In genomic region chr2:183998041-183998796, GRCh38 we compare ENCODE assay signal across 10 cellular contexts.
A peak's percentile ranks its signal among the peaks of the same experiment; 100 is the strongest.
DNase-seq lines count a peak whose midpoint lies in the region; ATAC-seq and TF ChIP-seq lines count a peak whose summit lies in the region.
"Had no signal": no experiment of that assay in that cellular context is flagged by ENCODE, and none has a peak within 500 bp of the region (broad histone marks: within the 10 kb centered on the region; RNA-seq: fewer than 3 reads in every experiment).

No MANE protein-coding gene starts in this region.

- ATAC-seq in GM18499 (IDR thresholded peaks at IDR 0.05; ENCODE audit: insufficient read depth, unreplicated experiment) (peak; percentile 93), GM21367 (IDR thresholded peaks at IDR 0.05; ENCODE audit: unreplicated experiment) (peak; percentile 95), HG03025 (IDR thresholded peaks at IDR 0.05; ENCODE audit: low FRiP score, unreplicated experiment) (peak; percentile 90)
- no peak for ATAC-seq in activated CD8-positive, alpha-beta T cell treated with anti-CD3 and anti-CD28 coated beads, Interleukin-2, amount 10 ng/mL, durations not matched to agents 7 days and 5 days

- H3K4me3 ChIP-seq in OCI-LY3 (ENCODE audit: low read length), result peak overlapping the region; percentile 70
- H3K4me3 ChIP-seq in thyroid gland (replicated peaks in 1 of 3), result no peak overlapping the region
- H3K4me3 ChIP-seq: thoracic aorta had no signal

- DNase-seq in NCI-H345 (lab: John Stamatoyannopoulos, UW) (no peak), thyroid gland (no peak), RKO (ENCODE audit: low spot score) (no peak)
- DNase-seq in activated CD8-positive, alpha-beta T cell treated with anti-CD3 and anti-CD28 coated beads, Interleukin-2, amount 10 ng/mL, durations not matched to agents 7 days and 5 days, result no peak
- DNase-seq: AML-193 had no signal

- H3K4me1 Mint-ChIP-seq in activated CD8-positive, alpha-beta T cell treated with anti-CD3 and anti-CD28 coated beads, Interleukin-2, amount 10 ng/mL, durations not matched to agents 7 days and 5 days (ENCODE audit: low read depth), result no peaks in the 10 kb centered on the region

- no peak overlapping the region for H3K27ac Mint-ChIP-seq in activated CD8-positive, alpha-beta T cell treated with anti-CD3 and anti-CD28 coated beads, Interleukin-2, amount 10 ng/mL, durations not matched to agents 7 days and 5 days

- no peaks in the 10 kb centered on the region for H3K27me3 Mint-ChIP-seq in activated CD8-positive, alpha-beta T cell treated with anti-CD3 and anti-CD28 coated beads, Interleukin-2, amount 10 ng/mL, durations not matched to agents 7 days and 5 days (ENCODE audit: low read depth)

- POLR2A ChIA-PET in activated CD8-positive, alpha-beta T cell treated with anti-CD3 and anti-CD28 coated beads, Interleukin-2, amount 10 ng/mL, durations not matched to agents 7 days and 5 days (lab: Charles Lee), result no interaction called here

- H3K36me3 ChIP-seq in OCI-LY3 (replicated peaks; ENCODE audit: low read depth, low read length) (peaks cover 15% of the 10 kb centered on the region), thyroid gland (no peaks in the 10 kb centered on the region)
- H3K36me3 ChIP-seq: thoracic aorta had no signal

- intact Hi-C loops in thyroid gland (cut with DNase I), result no loop called here

- 0 out of 2 replicates have a peak, but pooled peaks cover 5% of the 10 kb centered on the region for H3K9me3 ChIP-seq in OCI-LY3 (ENCODE audit: insufficient read depth, low read length)
- no peaks in the 10 kb centered on the region for H3K9me3 ChIP-seq in thyroid gland
- H3K9me3 ChIP-seq: thoracic aorta had no signal

- no peaks in the 10 kb centered on the region for H3K27me3 ChIP-seq in OCI-LY3 (ENCODE audit: low read depth, low read length)
- no peaks in the 10 kb centered on the region for H3K27me3 ChIP-seq in thyroid gland

- CTCF ChIA-PET in activated CD8-positive, alpha-beta T cell treated with anti-CD3 and anti-CD28 coated beads, Interleukin-2, amount 10 ng/mL, durations not matched to agents 7 days and 5 days (lab: Charles Lee), result no interaction called here

- H3K27ac ChIP-seq in OCI-LY3 (ENCODE audit: low read length) (peak overlapping the region; percentile 78), thyroid gland (no peak overlapping the region)
- H3K27ac ChIP-seq: thoracic aorta had no signal

- no peaks in the 10 kb centered on the region for H3K79me2 ChIP-seq in OCI-LY3 (ENCODE audit: low read length)

- WGBS in thyroid gland, 2 donors, result 94 to 95% methylated on average over 3 of the region's 3 CpGs

- H3K4me2 ChIP-seq in OCI-LY3 (ENCODE audit: low read length), result peak overlapping the region; percentile 90

- TF ChIP-seq POLR2A in thyroid gland (IDR thresholded peaks at IDR 0.05), result no peak

- no peak overlapping the region for H3K4me3 Mint-ChIP-seq in activated CD8-positive, alpha-beta T cell treated with anti-CD3 and anti-CD28 coated beads, Interleukin-2, amount 10 ng/mL, durations not matched to agents 7 days and 5 days

- no peaks in the 10 kb centered on the region for H4K20me1 ChIP-seq in OCI-LY3 (ENCODE audit: insufficient read depth, low read length)

- H3K9ac ChIP-seq in OCI-LY3 (ENCODE audit: low read length), result peak overlapping the region; percentile 70; the same call in 1 of the 2 replicates

- H2AFZ ChIP-seq in OCI-LY3 (ENCODE audit: low read depth, low read length), result no peak overlapping the region; the same call in 1 of the 2 replicates

- TF ChIP-seq CTCF in OCI-LY3 (IDR thresholded peaks at IDR 0.05; ENCODE audit: low read depth, low read length), result no peak
- TF ChIP-seq CTCF in thyroid gland (IDR thresholded peaks at IDR 0.05), result no peak

- peaks cover 88% of the 10 kb centered on the region for H3K4me1 ChIP-seq in OCI-LY3 (ENCODE audit: low read length)
- H3K4me1 ChIP-seq in thyroid gland, result peaks cover 0 to 7% of the 10 kb centered on the region in 2 donors

- no peaks in the 10 kb centered on the region for H3K36me3 Mint-ChIP-seq in activated CD8-positive, alpha-beta T cell treated with anti-CD3 and anti-CD28 coated beads, Interleukin-2, amount 10 ng/mL, durations not matched to agents 7 days and 5 days (ENCODE audit: low read depth)

- peaks cover 6% of the 10 kb centered on the region for H3K9me3 Mint-ChIP-seq in activated CD8-positive, alpha-beta T cell treated with anti-CD3 and anti-CD28 coated beads, Interleukin-2, amount 10 ng/mL, durations not matched to agents 7 days and 5 days (ENCODE audit: insufficient read depth)
